1 cellular context compared by ENCODE assay signal in the genomic region with DNA sequence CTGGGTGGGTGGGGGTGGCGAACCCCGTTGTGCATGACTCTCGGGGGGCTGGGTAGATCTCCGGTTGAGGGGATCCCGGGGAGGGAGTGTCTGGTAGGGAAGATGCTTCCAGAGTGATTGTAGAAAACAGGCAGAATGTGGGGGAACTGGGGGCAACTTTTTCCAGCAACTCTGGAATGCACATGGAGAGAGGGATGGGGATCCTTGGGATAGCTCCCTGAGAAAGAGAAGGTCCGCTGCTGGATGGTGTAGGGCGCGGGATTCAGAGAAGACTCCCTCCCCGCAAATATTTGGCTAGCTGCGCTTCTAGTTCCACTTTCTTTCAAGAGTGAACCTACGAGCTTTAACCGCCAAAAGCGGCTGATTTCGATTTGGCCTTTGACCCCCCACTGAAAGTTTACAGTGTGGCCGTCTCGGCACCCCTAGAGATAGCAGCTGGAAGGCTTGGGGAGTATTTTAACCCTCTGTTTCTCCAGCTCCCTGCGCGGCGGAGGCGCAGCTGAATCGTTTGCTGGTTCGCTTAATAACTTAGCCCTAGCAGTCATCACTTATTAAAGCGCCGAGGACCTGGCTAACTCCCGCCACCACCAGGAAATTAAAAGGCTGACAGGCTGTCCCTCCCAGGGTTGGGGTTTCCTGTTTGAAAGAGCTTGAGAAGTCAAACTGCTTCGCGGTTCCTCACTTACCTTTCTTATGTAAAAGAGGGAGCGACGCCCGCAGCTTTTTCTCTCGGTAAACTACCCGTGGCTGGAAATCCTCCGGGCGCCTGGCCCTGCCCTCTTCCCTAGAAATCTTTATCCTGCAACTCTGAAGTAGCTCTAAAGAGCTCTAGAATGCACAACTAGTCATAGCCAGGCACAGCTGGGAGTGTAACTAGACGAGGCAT.
TF ChIP-seq lines count a peak whose summit lies in the region.

No MANE protein-coding gene starts in this region.

TF ChIP-seq in GM12878, 131 proteins besides CTCF, POLR2A, EP300 and RAD21 (continued from another document):
- TF ChIP-seq ZBTB33 (IDR thresholded peaks at IDR 0.05) (no peak), NR2C1 (IDR thresholded peaks at IDR 0.05) (peak; percentile 83), IKZF1 (conservative IDR thresholded peaks at IDR 0.05) (peak; percentile 60), NR2F1 (conservative IDR thresholded peaks at IDR 0.05) (peak; percentile 98), GATAD2B (conservative IDR thresholded peaks at IDR 0.05; ENCODE audit: low read depth) (0 out of 2 replicates have a peak, but pooled peaks have one; percentile 37), ETV6 (conservative IDR thresholded peaks at IDR 0.05 in 1 of 2, IDR thresholded peaks at IDR 0.05 in 1 of 2; ENCODE audit: borderline replicate concordance in 1 of 2, low read depth in 1 of 2) (0 out of 4 replicates have a peak, but pooled peaks of 1 of the 2 experiments have one; percentile 7), MTA2 (IDR thresholded peaks at IDR 0.05; ENCODE audit: low read depth) (peak; percentile 28; the same call in 1 of the 2 replicates), SMC3 (IDR thresholded peaks at IDR 0.05; ENCODE audit: borderline replicate concordance, low read length) (peak; percentile 32; the same call in 1 of the 2 replicates), RELB (IDR thresholded peaks at IDR 0.05; ENCODE audit: low read depth) (0 out of 2 replicates have a peak, but pooled peaks have one; percentile 16)
- TF ChIP-seq, protein P1, sequence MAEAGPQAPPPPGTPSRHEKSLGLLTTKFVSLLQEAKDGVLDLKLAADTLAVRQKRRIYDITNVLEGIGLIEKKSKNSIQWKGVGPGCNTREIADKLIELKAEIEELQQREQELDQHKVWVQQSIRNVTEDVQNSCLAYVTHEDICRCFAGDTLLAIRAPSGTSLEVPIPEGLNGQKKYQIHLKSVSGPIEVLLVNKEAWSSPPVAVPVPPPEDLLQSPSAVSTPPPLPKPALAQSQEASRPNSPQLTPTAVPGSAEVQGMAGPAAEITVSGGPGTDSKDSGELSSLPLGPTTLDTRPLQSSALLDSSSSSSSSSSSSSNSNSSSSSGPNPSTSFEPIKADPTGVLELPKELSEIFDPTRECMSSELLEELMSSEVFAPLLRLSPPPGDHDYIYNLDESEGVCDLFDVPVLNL (IDR thresholded peaks at IDR 0.05; ENCODE audit: low read depth, low read length): no peak
